Comparison of ENCODE assay signal across 13 cellular contexts in genomic region chr19:50136603-50137365, GRCh38. TPM values are rescaled to one million over a fixed set of nuclear protein-coding genes. Genes with fewer than 3 reads are reported as not detected.
DNase-seq lines count a peak whose midpoint lies in the region; ATAC-seq, FAIRE-seq and TF ChIP-seq lines count a peak whose summit lies in the region.
"Not testable (repeated sequence)": the region's sequence is repeated elsewhere in the genome, so short reads cannot be mapped to it uniquely, and the experiment has no call there.
"Had no signal": no experiment of that assay in that cellular context is flagged by ENCODE, and none has a peak within 500 bp of the region (broad histone marks: within the 10 kb centered on the region; RNA-seq: fewer than 3 reads in every experiment).

No MANE protein-coding gene starts in this region.

- 0 out of 2 replicates have a peak, but pooled peaks have one; percentile 3 for TF ChIP-seq CTCF in AG04450 (IDR thresholded peaks at IDR 0.05; ENCODE audit: low read depth, low read length)
- TF ChIP-seq CTCF in HCT116 (IDR thresholded peaks at IDR 0.05 in 2 of 3, conservative IDR thresholded peaks at IDR 0.05 in 1 of 3; ENCODE audit: borderline replicate concordance in 1 of 3, insufficient read depth in 1 of 3, low read depth in 2 of 3, low read length in 2 of 3); Panc1 (IDR thresholded peaks at IDR 0.05); HepG2 (CRISPR knock-in tag; IDR thresholded peaks at IDR 0.05); ovary (IDR thresholded peaks at IDR 0.05); suprapubic skin (IDR thresholded peaks at IDR 0.05): not testable (repeated sequence)

- not testable (repeated sequence) for TF ChIP-seq EP300 in HepG2 (IDR thresholded peaks at IDR 0.05; ENCODE audit: low read depth in 2 of 2, low read length in 2 of 2); HepG2 (CRISPR knock-in tag; IDR thresholded peaks at IDR 0.05; ENCODE audit: borderline replicate concordance); ovary (IDR thresholded peaks at IDR 0.05); suprapubic skin (IDR thresholded peaks at IDR 0.05)

- H3K9ac ChIP-seq in HCT116 (ENCODE audit: low read length); HepG2 (ENCODE audit: insufficient read depth, low read depth, low read length): not testable (repeated sequence)

- H3K27me3 ChIP-seq in AG04450 (ENCODE audit: control insufficient read depth, insufficient read depth, low read length); HCT116 (ENCODE audit: insufficient read depth, low read length); Panc1 (ENCODE audit: control insufficient read depth, insufficient read depth, low read length); HepG2 (ENCODE audit: control insufficient read depth in 1 of 2, insufficient read depth in 2 of 2, low read length in 2 of 2); ovary: not testable (repeated sequence)
- H3K27me3 ChIP-seq in suprapubic skin, result peaks cover 20% of the 10 kb centered on the region

- RAD21 ChIA-PET in HCT116 (lab: Charles Lee; ENCODE audit: low non-redundant PET in 1 of 2, low total read pairs in 2 of 2, uncharacterized antibody in 2 of 2, unreplicated experiment in 2 of 2), result not testable (repeated sequence)

- peak; percentile 63 for ATAC-seq in HCT116
- ATAC-seq in Panc1, result peak; percentile 87
- ATAC-seq in esophagus mucosa, result peak; percentile 42
- ATAC-seq in HepG2, result peak; percentile 60

- not testable (repeated sequence) for H4K20me1 ChIP-seq in HCT116 (ENCODE audit: insufficient read depth); HepG2 (ENCODE audit: insufficient read depth, low read length)

- peak overlapping the region; percentile 43 for H2AFZ ChIP-seq in HCT116 (ENCODE audit: low read depth, low read length, poor library complexity, severe bottlenecking)
- H2AFZ ChIP-seq in HepG2 (ENCODE audit: low read length), result not testable (repeated sequence)

- not testable (repeated sequence) for H3K4me1 ChIP-seq in HCT116 (ENCODE audit: control insufficient read depth in 1 of 2, insufficient read depth in 2 of 2, low read length in 2 of 2); Panc1 (ENCODE audit: control insufficient read depth, insufficient read depth, low read length); ovary (ENCODE audit: insufficient read depth); suprapubic skin
- H3K4me1 ChIP-seq in HepG2 (ENCODE audit: insufficient read depth, low read length), result peaks cover 13% of the 10 kb centered on the region

- not testable (repeated sequence) for H3K9me3 ChIP-seq in AG04450 (ENCODE audit: control insufficient read depth, insufficient read depth, low read length); HCT116 (ENCODE audit: control insufficient read depth in 1 of 2, insufficient read depth in 1 of 2, low read depth in 1 of 2, low read length in 2 of 2); Panc1 (ENCODE audit: control insufficient read depth, insufficient read depth, low read depth, low read length); HepG2 (ENCODE audit: low read length); ovary; suprapubic skin

- H3K79me2 ChIP-seq in HCT116 (ENCODE audit: insufficient read depth, low read length); HepG2 (ENCODE audit: insufficient read depth, low read length): not testable (repeated sequence)

- POLR2A ChIA-PET in AG04450 (lab: Yijun Ruan, JAX); Panc1 (lab: Charles Lee); HepG2 (lab: Yijun Ruan, JAX): not testable (repeated sequence)
- POLR2A ChIA-PET in HCT116 (lab: Charles Lee), result interaction anchor here (1.0 kb wide), 1 partner anchor 267 kb away, joined by 3 read pairs; no protein-coding TSS in a partner anchor

- peak overlapping the region; percentile 17; the same call in 1 of the 2 replicates for H3K4me3 ChIP-seq in AG04450 (ENCODE audit: low read depth, low read length)
- H3K4me3 ChIP-seq in HCT116 (replicated peaks in 1 of 2; ENCODE audit: low read depth in 1 of 2, low read length in 2 of 2); ovary; suprapubic skin: not testable (repeated sequence)
- H3K4me3 ChIP-seq in Panc1 (ENCODE audit: low read depth in 2 of 2, low read length in 2 of 2), result peak overlapping the region; percentile 22 to 36
- H3K4me3 ChIP-seq in HepG2 (replicated peaks in 1 of 3; ENCODE audit: insufficient read depth in 1 of 3, low read depth in 2 of 3, low read length in 3 of 3), result peak overlapping the region in 2 of 3 experiments; percentile 33 to 35; a peak in 3 of 6 replicates

- intact Hi-C loops in HCT116 (cut with micrococcal nuclease); Panc1 (cut with micrococcal nuclease; ENCODE audit: unreplicated experiment); HepG2 (cut with micrococcal nuclease; ENCODE audit: unreplicated experiment); ovary (cut with DNase I): not testable (repeated sequence)

- not testable (repeated sequence) for FAIRE-seq in HepG2 (lab: Jason Lieb, UNC)

- H3K4me2 ChIP-seq in HCT116 (ENCODE audit: low read length), result peak overlapping the region; percentile 50
- peak overlapping the region; percentile 62 for H3K4me2 ChIP-seq in HepG2 (ENCODE audit: low read depth, low read length)

- H3K36me3 ChIP-seq in HCT116 (ENCODE audit: control insufficient read depth in 1 of 2, insufficient read depth in 2 of 2, low read length in 2 of 2); Panc1 (ENCODE audit: control insufficient read depth, insufficient read depth, low read length); HepG2 (replicated peaks in 1 of 2; ENCODE audit: control insufficient read depth in 1 of 2, insufficient read depth in 2 of 2, low read length in 2 of 2); ovary; suprapubic skin: not testable (repeated sequence)

- not testable (repeated sequence) for BruUV-seq in HCT116 (replicated peaks; lab: Mats Ljungman, UMichigan); Panc1 (replicated peaks; lab: Mats Ljungman, UMichigan); HepG2 (replicated peaks; lab: Mats Ljungman, UMichigan)

- not testable (repeated sequence) for DNase-seq in AG04450 (ENCODE audit: low read depth, low spot score); HCT116 (ENCODE audit: low read depth, low spot score); Panc1 (ENCODE audit: low read depth, low spot score); HepG2 (ENCODE audit: low spot score)
- DNase-seq in activated CD8-positive, alpha-beta memory T cell treated with anti-CD3 and anti-CD28 coated beads, Interleukin-2, amount 50 U/mL, for 48 hours, result peak; percentile 58
- DNase-seq in ovary (peak; percentile 18 to 45 (median 34)), suprapubic skin (ENCODE audit: low spot score in 2 of 2) (peak; percentile 68 to 83)

- not testable (repeated sequence) for TF ChIP-seq POLR2A in HCT116 (IDR thresholded peaks at IDR 0.05; ENCODE audit: borderline replicate concordance, extremely low read depth, insufficient read depth, insufficient read length); HepG2 (IDR thresholded peaks at IDR 0.05; ENCODE audit: insufficient read depth in 1 of 2, low read depth in 2 of 2, low read length in 2 of 2); ovary (IDR thresholded peaks at IDR 0.05); suprapubic skin (IDR thresholded peaks at IDR 0.05)

- CTCF ChIA-PET in AG04450 (lab: Charles Lee) (interaction anchor here (1.1 to 1.6 kb wide), 4 partner anchors 102 to 198 kb away, joined by 3 to 28 read pairs (median 4); no protein-coding TSS in a partner anchor), HCT116 (lab: Charles Lee) (interaction anchor here (0.7 to 1.4 kb wide), 3 partner anchors 11 to 207 kb away, joined by 3 to 7 read pairs (median 6); partner anchors contain the start of genes ATF5 and NUP62), Panc1 (lab: Charles Lee) (interaction anchor here (0.7 kb wide), 1 partner anchor 199 kb away, joined by 3 read pairs; no protein-coding TSS in a partner anchor)
- CTCF ChIA-PET in HepG2 (lab: Yijun Ruan, JAX; ENCODE audit: low intra/inter-chr PET ratio, low total read pairs), result not testable (repeated sequence)

- not testable (repeated sequence) for H3K27ac ChIP-seq in AG04450 (ENCODE audit: low read depth, low read length); HCT116 (ENCODE audit: low read depth, low read length); Panc1 (ENCODE audit: low read length); HepG2 (ENCODE audit: extremely low read length, insufficient read depth, low read length); ovary; suprapubic skin

- 25% methylated on average over 22 of the region's 23 CpGs for WGBS in HepG2 (ENCODE audit: low lambda C conversion rate)
- 34 to 44% (median 41%) methylated on average over 19 to 22 of the region's 23 CpGs for WGBS in ovary, 3 donors
- WGBS in suprapubic skin, result 44% methylated on average over 20 of the region's 23 CpGs

- not testable (repeated sequence) for TF ChIP-seq RAD21 in HCT116 (IDR thresholded peaks at IDR 0.05; ENCODE audit: low read depth); HepG2 (CRISPR knock-in tag; IDR thresholded peaks at IDR 0.05)

- in situ Hi-C loops in Panc1 (cut with HindIII; ENCODE audit: low pct_unique_long_range_greater_than_20kb, low sequenced_read_pairs); HepG2 (cut with HindIII; ENCODE audit: extremely low pct_ligation_motif_present, low pct_unique_long_range_greater_than_20kb): not testable (repeated sequence)

- H3K9me2 ChIP-seq in HCT116 (ENCODE audit: insufficient read depth), result not testable (repeated sequence)

RNA-seq across cellular contexts. Expression of gene IZUMO2, which starts 26.3 kb away (rescaled TPM):
- polyA plus RNA-seq in AG04450 (2011; rRNA removed) (not detected in 2 replicates), HepG2 (2011; rRNA removed) (not detected in 2 replicates), ovary (not detected)
- not detected in 2 replicates for polyA minus RNA-seq in AG04450 (2011; rRNA and poly(A)+ RNA removed)
- total RNA-seq in HCT116 (2021; ENCODE audit: unreplicated experiment) (not detected), Panc1 (2021; ENCODE audit: unreplicated experiment) (not detected), esophagus mucosa (not detected), HepG2 (2016; rRNA removed; fragmentation: Illumina TruSeq; extraction: Trizol) (not detected in 2 replicates), ovary (not detected), suprapubic skin (not detected)
- not detected in 2 replicates for polyA plus RNA-seq in HCT116 (2012)
- not detected for polyA plus RNA-seq in Panc1 (2012; ENCODE audit: insufficient read length)
- not detected in 2 replicates for total RNA-seq in HepG2 (2016; cell fraction: cytosol; rRNA removed; fragmentation: Illumina TruSeq; extraction: Trizol; ENCODE audit: low read depth)
- total RNA-seq in HepG2 (2016; cell fraction: insoluble cytoplasmic fraction; rRNA removed; fragmentation: Illumina TruSeq; extraction: Trizol), result not detected in 2 replicates
- total RNA-seq in HepG2 (2016; cell fraction: membrane; rRNA removed; fragmentation: Illumina TruSeq; extraction: Trizol), result not detected in 2 replicates
- not detected in 2 replicates for total RNA-seq in HepG2 (2016; cell fraction: nucleus; rRNA removed; fragmentation: Illumina TruSeq; extraction: Trizol)
- polyA plus RNA-seq in HepG2 (2011; cell fraction: cytosol; rRNA removed), result not detected in 2 replicates
- not detected in 2 replicates for polyA plus RNA-seq in HepG2 (2011; cell fraction: nucleus; rRNA removed)
- polyA plus RNA-seq in HepG2 (2012), result not detected in 2 replicates
- not detected in 2 replicates for polyA plus RNA-seq in HepG2 (2016; cell fraction: cytosol; fragmentation: Illumina TruSeq; extraction: Trizol; ENCODE audit: low read depth)
- polyA plus RNA-seq in HepG2 (2016; cell fraction: insoluble cytoplasmic fraction; fragmentation: Illumina TruSeq; extraction: Trizol; ENCODE audit: low read depth), result not detected in 2 replicates
- not detected in 2 replicates for polyA plus RNA-seq in HepG2 (2016; cell fraction: membrane; fragmentation: Illumina TruSeq; extraction: Trizol; ENCODE audit: low read depth)
- not detected in 2 replicates for polyA plus RNA-seq in HepG2 (2016; cell fraction: nucleus; fragmentation: Illumina TruSeq; extraction: Trizol; ENCODE audit: insufficient read depth, low read depth)
- not detected in 2 replicates for polyA minus RNA-seq in HepG2 (2011; rRNA and poly(A)+ RNA removed; ENCODE audit: low replicate concordance)
- not detected in 2 replicates for polyA minus RNA-seq in HepG2 (2011; cell fraction: cytosol; rRNA and poly(A)+ RNA removed)
- not detected in 2 replicates for polyA minus RNA-seq in HepG2 (2011; cell fraction: nucleus; rRNA and poly(A)+ RNA removed)
- total RNA-seq: activated T-helper 2 cell treated with anti-CD3 and anti-CD28 coated beads, Interferon-gamma antibody, Interleukin-2, Interleukin-4, amounts not matched to agents 10 μg/mL and 5 μg/mL and 100 μg/mL, durations not matched to agents 14 hours and 24 hours and 36 hours; heart right ventricle; mesothelial cell of epicardium; smooth muscle cell; temporal lobe had no signal
- polyA plus RNA-seq: heart right ventricle, smooth muscle cell had no signal
